Comparison of ENCODE assay signal across 8 cellular contexts in the genomic region with DNA sequence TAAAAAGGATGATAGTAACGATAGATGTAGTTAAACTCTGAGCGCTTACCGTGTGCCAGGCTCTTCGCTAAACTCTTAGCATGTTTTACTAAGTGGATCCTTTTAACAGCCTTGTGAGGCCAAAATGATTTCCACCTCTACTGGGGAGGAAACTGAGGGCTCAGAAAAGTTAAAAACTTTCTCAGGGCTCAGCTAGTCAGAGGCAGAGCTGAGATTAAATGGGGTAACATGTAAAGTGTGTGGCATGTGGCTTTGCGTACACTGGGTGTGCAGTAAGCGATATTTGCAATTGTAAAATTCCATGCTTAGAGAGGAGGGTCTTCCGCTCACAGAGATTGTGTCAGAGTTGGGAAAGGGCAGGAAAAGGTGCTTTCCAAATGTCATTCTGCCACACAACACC. TPM values are rescaled to one million over a fixed set of nuclear protein-coding genes. Genes with fewer than 3 reads are reported as not detected.
DNase-seq lines count a peak whose midpoint lies in the region; ATAC-seq and TF ChIP-seq lines count a peak whose summit lies in the region.

No MANE protein-coding gene starts in this region.

- peak overlapping the region; percentile 92 to 96 for H3K4me3 ChIP-seq in SK-N-SH (ENCODE audit: low read depth in 2 of 2, low read length in 1 of 2)
- peak overlapping the region; percentile 96 for H3K4me3 ChIP-seq in iPS-15b (ENCODE audit: low read depth, low read length)

- peaks cover 46% of the 10 kb centered on the region for H3K4me1 Mint-ChIP-seq in activated CD4-positive, alpha-beta memory T cell treated with anti-CD3 and anti-CD28 coated beads, Interleukin-2, amount 10 ng/mL, durations not matched to agents 7 days and 5 days
- peaks cover 32 to 56% of the 10 kb centered on the region in 2 donors for H3K4me1 Mint-ChIP-seq in stimulated activated naive B cell treated with anti-CD40 and anti-IgM and Interleukin-4, amounts not matched to agents 10 μg/mL and 1 μg/mL and 100 μg/mL, for 72 hours

- TF ChIP-seq RAD21 in SK-N-SH (IDR thresholded peaks at IDR 0.05; ENCODE audit: low read length) = no peak

- no peak for TF ChIP-seq CTCF in SK-N-SH (IDR thresholded peaks at IDR 0.05)

- peak overlapping the region; percentile 94 for H3K27ac Mint-ChIP-seq in activated CD4-positive, alpha-beta memory T cell treated with anti-CD3 and anti-CD28 coated beads, Interleukin-2, amount 10 ng/mL, durations not matched to agents 7 days and 5 days
- H3K27ac Mint-ChIP-seq in stimulated activated naive B cell treated with anti-CD40 and anti-IgM and Interleukin-4, amounts not matched to agents 10 μg/mL and 1 μg/mL and 100 μg/mL, for 72 hours = peak overlapping the region; percentile 99

- H3K9ac ChIP-seq in SK-N-SH = peak overlapping the region; percentile 99
- H3K9ac ChIP-seq in iPS-15b (ENCODE audit: low read depth, low read length) = peak overlapping the region; percentile 98

- ATAC-seq in SK-N-SH treated with all-trans-retinoic acid at 6 μM for 48 hours (no peak), HG02798 (IDR thresholded peaks at IDR 0.05; ENCODE audit: poor library complexity, unreplicated experiment) (no peak)
- ATAC-seq in stimulated activated naive B cell treated with anti-CD40 and anti-IgM and Interleukin-4, amounts not matched to agents 10 μg/mL and 1 μg/mL and 100 μg/mL, for 72 hours (replicated peaks) = no peak

- no peak for DNase-seq in SK-N-SH
- DNase-seq in activated CD4-positive, alpha-beta memory T cell treated with anti-CD3 and anti-CD28 coated beads, Interleukin-2, amount 10 ng/mL, durations not matched to agents 7 days and 5 days = no peak
- no peak for DNase-seq in stimulated activated naive B cell treated with anti-CD40 and anti-IgM and Interleukin-4, amounts not matched to agents 10 μg/mL and 1 μg/mL and 100 μg/mL, for 72 hours
- no peak for DNase-seq in NCI-H1694 treated with DMSO at 0.1 percent for 48 hours (lab: John Stamatoyannopoulos, UW)
- DNase-seq in caudate nucleus (lab: John Stamatoyannopoulos, UW) = no peak

- H3F3A ChIP-seq in SK-N-SH (replicated peaks; ENCODE audit: insufficient read depth) = peaks cover 5% of the 10 kb centered on the region

- no peaks in the 10 kb centered on the region for H3K9me2 ChIP-seq in SK-N-SH

- H3K9me3 Mint-ChIP-seq in activated CD4-positive, alpha-beta memory T cell treated with anti-CD3 and anti-CD28 coated beads, Interleukin-2, amount 10 ng/mL, durations not matched to agents 7 days and 5 days = no peaks in the 10 kb centered on the region
- no peaks in the 10 kb centered on the region for H3K9me3 Mint-ChIP-seq in stimulated activated naive B cell treated with anti-CD40 and anti-IgM and Interleukin-4, amounts not matched to agents 10 μg/mL and 1 μg/mL and 100 μg/mL, for 72 hours

- H3K36me3 ChIP-seq in SK-N-SH (replicated peaks in 1 of 2; ENCODE audit: control insufficient read depth in 1 of 2, insufficient read depth in 2 of 2, low read length in 1 of 2) (peaks cover 20 to 32% of the 10 kb centered on the region in 2 experiments), iPS-15b (ENCODE audit: control insufficient read depth, insufficient read depth, low read length) (peaks cover 25% of the 10 kb centered on the region)

- H3K27ac ChIP-seq in SK-N-SH (ENCODE audit: low read depth in 2 of 2, low read length in 1 of 2) = peak overlapping the region; percentile 99; a peak in 3 of 4 replicates
- no peak overlapping the region for H3K27ac ChIP-seq in caudate nucleus (ENCODE audit: low read depth, low read length)

- H3K4me3 Mint-ChIP-seq in activated CD4-positive, alpha-beta memory T cell treated with anti-CD3 and anti-CD28 coated beads, Interleukin-2, amount 10 ng/mL, durations not matched to agents 7 days and 5 days = peak overlapping the region; percentile 83
- peak overlapping the region; percentile 90 for H3K4me3 Mint-ChIP-seq in stimulated activated naive B cell treated with anti-CD40 and anti-IgM and Interleukin-4, amounts not matched to agents 10 μg/mL and 1 μg/mL and 100 μg/mL, for 72 hours

- H3K27me3 Mint-ChIP-seq in activated CD4-positive, alpha-beta memory T cell treated with anti-CD3 and anti-CD28 coated beads, Interleukin-2, amount 10 ng/mL, durations not matched to agents 7 days and 5 days = no peaks in the 10 kb centered on the region
- H3K27me3 Mint-ChIP-seq in stimulated activated naive B cell treated with anti-CD40 and anti-IgM and Interleukin-4, amounts not matched to agents 10 μg/mL and 1 μg/mL and 100 μg/mL, for 72 hours = no peaks in the 10 kb centered on the region

- CTCF ChIA-PET in SK-N-SH (lab: Yijun Ruan, JAX) = interaction anchor here (1.0 to 4.7 kb wide), 4 partner anchors 13 to 24 kb away, joined by 4 to 34 read pairs (median 14); no protein-coding TSS in a partner anchor
- CTCF ChIA-PET in activated CD4-positive, alpha-beta memory T cell treated with anti-CD3 and anti-CD28 coated beads, Interleukin-2, amount 10 ng/mL, durations not matched to agents 7 days and 5 days (lab: Charles Lee) = interaction anchor here (1.0 to 2.1 kb wide), 4 partner anchors 15 to 29 kb away, joined by 3 to 11 read pairs (median 4); no protein-coding TSS in a partner anchor

- peak overlapping the region; percentile 99 for H3K4me2 ChIP-seq in SK-N-SH

- H3K9me3 ChIP-seq in SK-N-SH (no peaks in the 10 kb centered on the region), iPS-15b (ENCODE audit: control insufficient read depth, insufficient read depth, low read length) (no peaks in the 10 kb centered on the region)

- H2AFZ ChIP-seq in SK-N-SH (ENCODE audit: low read depth) = no peak overlapping the region

- peaks cover 59% of the 10 kb centered on the region for H4K20me1 ChIP-seq in SK-N-SH (ENCODE audit: insufficient read depth)

- peaks cover 48% of the 10 kb centered on the region for H3K36me3 Mint-ChIP-seq in activated CD4-positive, alpha-beta memory T cell treated with anti-CD3 and anti-CD28 coated beads, Interleukin-2, amount 10 ng/mL, durations not matched to agents 7 days and 5 days (ENCODE audit: low read depth)
- peaks cover 38 to 48% of the 10 kb centered on the region in 2 donors for H3K36me3 Mint-ChIP-seq in stimulated activated naive B cell treated with anti-CD40 and anti-IgM and Interleukin-4, amounts not matched to agents 10 μg/mL and 1 μg/mL and 100 μg/mL, for 72 hours

- H3K27me3 ChIP-seq in SK-N-SH (ENCODE audit: insufficient read depth) (no peaks in the 10 kb centered on the region), iPS-15b (ENCODE audit: control insufficient read depth, insufficient read depth, low read length) (no peaks in the 10 kb centered on the region)

- POLR2A ChIA-PET in SK-N-SH (lab: Yijun Ruan, JAX) = no interaction called here
- POLR2A ChIA-PET in activated CD4-positive, alpha-beta memory T cell treated with anti-CD3 and anti-CD28 coated beads, Interleukin-2, amount 10 ng/mL, durations not matched to agents 7 days and 5 days (lab: Charles Lee) = interaction anchor here (0.6 to 3.0 kb wide), 7 partner anchors 9 to 593 kb away, joined by 3 to 16 read pairs (median 4); a partner anchor contains a TSS

- peaks cover 66% of the 10 kb centered on the region for H3K79me2 ChIP-seq in SK-N-SH (ENCODE audit: insufficient read depth)

- no peak for TF ChIP-seq EP300 in SK-N-SH (IDR thresholded peaks at IDR 0.05; ENCODE audit: borderline replicate concordance in 1 of 2, low read depth in 1 of 2, low read length in 1 of 2)

- H3K4me1 ChIP-seq in SK-N-SH (ENCODE audit: control insufficient read depth in 1 of 2, insufficient read depth in 2 of 2, low read depth in 1 of 2, low read length in 1 of 2) (peaks cover 14 to 27% of the 10 kb centered on the region in 2 experiments; a peak in 3 of 4 replicates), iPS-15b (ENCODE audit: control insufficient read depth, insufficient read depth, low read length) (peaks cover 9% of the 10 kb centered on the region)

- 34% methylated on average over 7 of the region's 7 CpGs for WGBS in SK-N-SH (ENCODE audit: low lambda C conversion rate)

TF ChIP-seq in SK-N-SH, 30 proteins besides CTCF, POLR2A, EP300 and RAD21 (continues in another document):
- TF ChIP-seq NRF1 (IDR thresholded peaks at IDR 0.05; ENCODE audit: low read depth, low read length) = no peak
- no peak for TF ChIP-seq SIN3A (IDR thresholded peaks at IDR 0.05; ENCODE audit: borderline replicate concordance, low read depth, low read length)

RNA-seq across cellular contexts. Expression of a gene that starts 1.7 kb away (rescaled TPM):
- polyA plus RNA-seq in SK-N-SH (2012; rRNA removed) = 217 and 321 TPM in 2 replicates
- 124 and 156 TPM in 2 replicates for polyA plus RNA-seq in SK-N-SH (2012; cell fraction: cytosol; rRNA removed)
- 370 and 570 TPM in 2 replicates for polyA plus RNA-seq in SK-N-SH (2012; cell fraction: nucleus; rRNA removed)
- 100 to 1,000 TPM; 204 to 213 TPM for total RNA-seq in activated CD4-positive, alpha-beta memory T cell treated with anti-CD3 and anti-CD28 coated beads, Interleukin-2, amount 10 ng/mL, durations not matched to agents 7 days and 5 days

RNA-seq across cellular contexts. Expression of a gene that starts 8.5 kb away (rescaled TPM):
- 20.1 and 27.1 TPM in 2 replicates for polyA plus RNA-seq in SK-N-SH (2012; rRNA removed)
- polyA plus RNA-seq in SK-N-SH (2012; cell fraction: cytosol; rRNA removed) = 16.0 and 19.9 TPM in 2 replicates
- polyA plus RNA-seq in SK-N-SH (2012; cell fraction: nucleus; rRNA removed) = 37.5 and 65.8 TPM in 2 replicates
- 1 to 10 TPM; 3.7 to 3.8 TPM for total RNA-seq in activated CD4-positive, alpha-beta memory T cell treated with anti-CD3 and anti-CD28 coated beads, Interleukin-2, amount 10 ng/mL, durations not matched to agents 7 days and 5 days

RNA-seq across cellular contexts. Expression of a gene that starts 13.1 kb away (rescaled TPM):
- 24.2 and 24.7 TPM in 2 replicates for polyA plus RNA-seq in SK-N-SH (2012; rRNA removed)
- 14.5 and 20.7 TPM in 2 replicates for polyA plus RNA-seq in SK-N-SH (2012; cell fraction: cytosol; rRNA removed)
- 27.5 and 35.6 TPM in 2 replicates for polyA plus RNA-seq in SK-N-SH (2012; cell fraction: nucleus; rRNA removed)
- 10 to 100 TPM; 26.6 to 30.1 TPM for total RNA-seq in activated CD4-positive, alpha-beta memory T cell treated with anti-CD3 and anti-CD28 coated beads, Interleukin-2, amount 10 ng/mL, durations not matched to agents 7 days and 5 days

RNA-seq across cellular contexts. Expression of a gene that starts 15.8 kb away (rescaled TPM):
- polyA plus RNA-seq in SK-N-SH (2012; rRNA removed) = 14.0 and 21.9 TPM in 2 replicates
- 16.3 and 18.1 TPM in 2 replicates for polyA plus RNA-seq in SK-N-SH (2012; cell fraction: cytosol; rRNA removed)
- 76.2 and 102 TPM in 2 replicates for polyA plus RNA-seq in SK-N-SH (2012; cell fraction: nucleus; rRNA removed)
- 10 to 100 TPM; 35.7 to 39.7 TPM for total RNA-seq in activated CD4-positive, alpha-beta memory T cell treated with anti-CD3 and anti-CD28 coated beads, Interleukin-2, amount 10 ng/mL, durations not matched to agents 7 days and 5 days

RNA-seq across cellular contexts. Expression of a gene that starts 18.5 kb away (rescaled TPM):
- 72.0 and 134 TPM in 2 replicates for polyA plus RNA-seq in SK-N-SH (2012; rRNA removed)
- 63.8 and 104 TPM in 2 replicates for polyA plus RNA-seq in SK-N-SH (2012; cell fraction: cytosol; rRNA removed)
- polyA plus RNA-seq in SK-N-SH (2012; cell fraction: nucleus; rRNA removed) = 83.4 and 133 TPM in 2 replicates
- 10 to 100 TPM; 63.9 to 64.5 TPM for total RNA-seq in activated CD4-positive, alpha-beta memory T cell treated with anti-CD3 and anti-CD28 coated beads, Interleukin-2, amount 10 ng/mL, durations not matched to agents 7 days and 5 days
